Comparison of ENCODE assay signal across 1 cellular context in the genomic region with DNA sequence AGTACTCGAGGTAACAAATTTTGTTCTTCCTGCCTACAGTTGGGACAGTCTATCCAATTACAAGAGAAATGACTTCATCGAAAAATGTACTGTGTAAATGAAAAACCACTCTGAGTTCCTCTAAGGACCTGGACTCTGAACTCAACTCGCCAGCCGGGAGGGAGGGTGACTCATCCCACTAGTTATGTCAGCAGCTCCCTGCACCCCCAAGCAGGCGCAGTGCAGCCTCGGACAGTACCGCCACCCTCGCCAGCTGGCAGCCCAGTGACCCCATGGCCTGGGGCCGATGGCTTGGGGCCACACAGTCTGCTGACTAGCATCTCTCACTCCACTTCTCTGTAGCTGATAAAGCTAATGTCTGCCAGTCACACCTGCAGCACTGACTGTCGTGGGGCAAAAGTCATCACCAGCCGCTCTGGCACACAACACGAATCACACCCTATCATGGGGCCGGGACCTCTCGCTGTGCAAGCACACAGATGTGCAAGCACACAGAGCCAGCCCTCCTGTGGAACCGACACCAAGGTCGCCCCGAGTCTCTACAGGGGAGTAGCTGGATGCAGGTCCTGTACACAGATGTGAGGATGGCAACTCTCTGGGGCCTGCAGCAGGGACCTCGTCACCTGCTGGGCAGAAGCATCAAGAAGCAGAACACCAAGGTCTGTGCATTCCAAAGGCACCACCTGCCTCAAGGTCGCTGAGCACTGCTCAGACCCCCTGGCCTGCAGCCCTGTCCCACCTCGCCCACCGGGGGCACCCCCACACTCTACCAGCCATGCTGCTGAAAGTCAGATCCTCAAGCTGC.
A peak's percentile ranks its signal among the peaks of the same experiment; 100 is the strongest.
TF ChIP-seq lines count a peak whose summit lies in the region.

No MANE protein-coding gene starts in this region.

TF ChIP-seq in SK-N-SH, 30 proteins besides CTCF, POLR2A, EP300 and RAD21 (continued from another document):
- TF ChIP-seq, protein P1, sequence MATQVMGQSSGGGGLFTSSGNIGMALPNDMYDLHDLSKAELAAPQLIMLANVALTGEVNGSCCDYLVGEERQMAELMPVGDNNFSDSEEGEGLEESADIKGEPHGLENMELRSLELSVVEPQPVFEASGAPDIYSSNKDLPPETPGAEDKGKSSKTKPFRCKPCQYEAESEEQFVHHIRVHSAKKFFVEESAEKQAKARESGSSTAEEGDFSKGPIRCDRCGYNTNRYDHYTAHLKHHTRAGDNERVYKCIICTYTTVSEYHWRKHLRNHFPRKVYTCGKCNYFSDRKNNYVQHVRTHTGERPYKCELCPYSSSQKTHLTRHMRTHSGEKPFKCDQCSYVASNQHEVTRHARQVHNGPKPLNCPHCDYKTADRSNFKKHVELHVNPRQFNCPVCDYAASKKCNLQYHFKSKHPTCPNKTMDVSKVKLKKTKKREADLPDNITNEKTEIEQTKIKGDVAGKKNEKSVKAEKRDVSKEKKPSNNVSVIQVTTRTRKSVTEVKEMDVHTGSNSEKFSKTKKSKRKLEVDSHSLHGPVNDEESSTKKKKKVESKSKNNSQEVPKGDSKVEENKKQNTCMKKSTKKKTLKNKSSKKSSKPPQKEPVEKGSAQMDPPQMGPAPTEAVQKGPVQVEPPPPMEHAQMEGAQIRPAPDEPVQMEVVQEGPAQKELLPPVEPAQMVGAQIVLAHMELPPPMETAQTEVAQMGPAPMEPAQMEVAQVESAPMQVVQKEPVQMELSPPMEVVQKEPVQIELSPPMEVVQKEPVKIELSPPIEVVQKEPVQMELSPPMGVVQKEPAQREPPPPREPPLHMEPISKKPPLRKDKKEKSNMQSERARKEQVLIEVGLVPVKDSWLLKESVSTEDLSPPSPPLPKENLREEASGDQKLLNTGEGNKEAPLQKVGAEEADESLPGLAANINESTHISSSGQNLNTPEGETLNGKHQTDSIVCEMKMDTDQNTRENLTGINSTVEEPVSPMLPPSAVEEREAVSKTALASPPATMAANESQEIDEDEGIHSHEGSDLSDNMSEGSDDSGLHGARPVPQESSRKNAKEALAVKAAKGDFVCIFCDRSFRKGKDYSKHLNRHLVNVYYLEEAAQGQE (IDR thresholded peaks at IDR 0.05; ENCODE audit: low read depth, low read length): peak; percentile 8; the same call in 1 of the 2 replicates
- TF ChIP-seq, protein P2, sequence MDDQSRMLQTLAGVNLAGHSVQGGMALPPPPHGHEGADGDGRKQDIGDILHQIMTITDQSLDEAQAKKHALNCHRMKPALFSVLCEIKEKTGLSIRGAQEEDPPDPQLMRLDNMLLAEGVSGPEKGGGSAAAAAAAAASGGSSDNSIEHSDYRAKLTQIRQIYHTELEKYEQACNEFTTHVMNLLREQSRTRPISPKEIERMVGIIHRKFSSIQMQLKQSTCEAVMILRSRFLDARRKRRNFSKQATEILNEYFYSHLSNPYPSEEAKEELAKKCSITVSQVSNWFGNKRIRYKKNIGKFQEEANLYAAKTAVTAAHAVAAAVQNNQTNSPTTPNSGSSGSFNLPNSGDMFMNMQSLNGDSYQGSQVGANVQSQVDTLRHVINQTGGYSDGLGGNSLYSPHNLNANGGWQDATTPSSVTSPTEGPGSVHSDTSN (IDR thresholded peaks at IDR 0.05): peak; percentile 64
- TF ChIP-seq SIN3A (IDR thresholded peaks at IDR 0.05; ENCODE audit: borderline replicate concordance, low read depth, low read length) (peak; percentile 87), RCOR1 (IDR thresholded peaks at IDR 0.05; ENCODE audit: low read length) (no peak), NRF1 (IDR thresholded peaks at IDR 0.05; ENCODE audit: low read depth, low read length) (peak; percentile 51; the same call in 1 of the 2 replicates), NFIC (IDR thresholded peaks at IDR 0.05; ENCODE audit: borderline replicate concordance) (0 out of 2 replicates have a peak, but pooled peaks have one; percentile 55), JUND (IDR thresholded peaks at IDR 0.05) (peak; percentile 95; the same call in 1 of the 2 replicates)
- TF ChIP-seq, protein P3, sequence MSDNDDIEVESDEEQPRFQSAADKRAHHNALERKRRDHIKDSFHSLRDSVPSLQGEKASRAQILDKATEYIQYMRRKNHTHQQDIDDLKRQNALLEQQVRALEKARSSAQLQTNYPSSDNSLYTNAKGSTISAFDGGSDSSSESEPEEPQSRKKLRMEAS (IDR thresholded peaks at IDR 0.05; ENCODE audit: low read depth): no peak; the same call in none of the 2 replicates
